Comparison of ENCODE assay signal across 13 cellular contexts in genomic region chr7:99396914-99397631, GRCh38. TPM values are rescaled to one million over a fixed set of nuclear protein-coding genes. Genes with fewer than 3 reads are reported as not detected.
DNase-seq lines count a peak whose midpoint lies in the region; ATAC-seq and TF ChIP-seq lines count a peak whose summit lies in the region.
"Had no signal": no experiment of that assay in that cellular context is flagged by ENCODE, and none has a peak within 500 bp of the region (broad histone marks: within the 10 kb centered on the region; RNA-seq: fewer than 3 reads in every experiment).

No MANE protein-coding gene starts in this region.

- no peak for TF ChIP-seq CTCF in natural killer cell (IDR thresholded peaks at IDR 0.05)

- H3K36me3 Mint-ChIP-seq in activated naive CD4-positive, alpha-beta T cell treated with anti-CD3 and anti-CD28 coated beads, Interleukin-2, amount 50 U/mL, for 72 hours = peaks cover 7 to 22% of the 10 kb centered on the region in 2 donors
- no peaks in the 10 kb centered on the region for H3K36me3 Mint-ChIP-seq in natural killer cell

- peaks cover 24 to 45% of the 10 kb centered on the region in 2 donors for H3K4me1 Mint-ChIP-seq in natural killer cell

- H3K27me3 Mint-ChIP-seq in natural killer cell (ENCODE audit: low read depth in 2 of 2) = no peaks in the 10 kb centered on the region
- H3K27me3 Mint-ChIP-seq: CD4-positive, alpha-beta memory T cell had no signal

- DNase-seq in DMS53 (lab: John Stamatoyannopoulos, UW) = peak; percentile 30
- DNase-seq in DMS53 treated with DMSO at 0.1 percent for 48 hours (lab: John Stamatoyannopoulos, UW; ENCODE audit: unreplicated experiment) = no peak
- DNase-seq in activated naive CD4-positive, alpha-beta T cell treated with anti-CD3 and anti-CD28 coated beads, Interleukin-2, amount 50 U/mL, for 72 hours (ENCODE audit: low spot score in 2 of 2) = no peak
- no peak for DNase-seq in natural killer cell
- no peak for DNase-seq in stimulated activated CD4-positive, alpha-beta T cell treated with anti-CD3 and anti-CD28 coated beads, Interleukin-12 subunit alpha, Interleukin-12 subunit beta, amount 100 ng/mL, for 4 hours
- no peak for DNase-seq in stimulated activated CD4-positive, alpha-beta T cell treated with anti-CD3 and anti-CD28 coated beads, Interleukin-2, amount 100 ng/mL, for 48 hours
- DNase-seq: CD4-positive, alpha-beta memory T cell; NCI-H1436; stimulated activated naive CD4-positive, alpha-beta T cell treated with Interleukin-2 at 50 U/mL for 16 hours; uterus had no signal

- ATAC-seq in activated naive CD4-positive, alpha-beta T cell treated with anti-CD3 and anti-CD28 coated beads, Interleukin-2, amount 50 U/mL, for 72 hours = no peak
- ATAC-seq in natural killer cell (no peak), HG03095 (IDR thresholded peaks at IDR 0.05; ENCODE audit: unreplicated experiment) (no peak)
- ATAC-seq: activated CD4-positive, CD25-positive, alpha-beta regulatory T cell treated with anti-CD3 and anti-CD28 coated beads, Interleukin-2, amount 50 U/mL, for 24 hours had no signal

- no peaks in the 10 kb centered on the region for H3K9me3 Mint-ChIP-seq in activated naive CD4-positive, alpha-beta T cell treated with anti-CD3 and anti-CD28 coated beads, Interleukin-2, amount 50 U/mL, for 72 hours
- no peaks in the 10 kb centered on the region for H3K9me3 Mint-ChIP-seq in natural killer cell

- no peak overlapping the region for H3K4me3 Mint-ChIP-seq in natural killer cell

- intact Hi-C loops in natural killer cell (cut with micrococcal nuclease) = no loop called here

- peak; percentile 16 for TF ChIP-seq POLR2A in GM19099 (IDR thresholded peaks at IDR 0.05; ENCODE audit: extremely low read depth, insufficient read length, low read depth)

- H3K27ac Mint-ChIP-seq in activated naive CD4-positive, alpha-beta T cell treated with anti-CD3 and anti-CD28 coated beads, Interleukin-2, amount 50 U/mL, for 72 hours = peak overlapping the region; percentile 79 to 83
- H3K27ac Mint-ChIP-seq in natural killer cell = peak overlapping the region; percentile 76 to 85

RNA-seq across cellular contexts. Expression of gene PDAP1, which starts 11.3 kb away (rescaled TPM):
- total RNA-seq in activated naive CD4-positive, alpha-beta T cell treated with anti-CD3 and anti-CD28 coated beads, Interleukin-2, amount 50 U/mL, for 72 hours = 100 to 1,000 TPM; 101 to 148 TPM
- total RNA-seq in natural killer cell = 10 to 100 TPM; 55.3 to 60.6 (median 59.3) TPM

RNA-seq across cellular contexts. Expression of gene BUD31, which starts 11.7 kb away (rescaled TPM):
- 100 to 1,000 TPM; 131 to 135 TPM for total RNA-seq in activated naive CD4-positive, alpha-beta T cell treated with anti-CD3 and anti-CD28 coated beads, Interleukin-2, amount 50 U/mL, for 72 hours
- 100 to 1,000 TPM; 145 to 190 (median 187) TPM for total RNA-seq in natural killer cell

RNA-seq across cellular contexts. Expression of gene ARPC1B, which starts 22.5 kb away (rescaled TPM):
- total RNA-seq in activated naive CD4-positive, alpha-beta T cell treated with anti-CD3 and anti-CD28 coated beads, Interleukin-2, amount 50 U/mL, for 72 hours = 100 to 1,000 TPM; 254 to 333 TPM
- total RNA-seq in natural killer cell = 100 to 1,000 TPM; 161 to 184 (median 179) TPM

RNA-seq across cellular contexts. Expression of gene PTCD1, which starts 41.5 kb away (rescaled TPM):
- total RNA-seq in activated naive CD4-positive, alpha-beta T cell treated with anti-CD3 and anti-CD28 coated beads, Interleukin-2, amount 50 U/mL, for 72 hours = 1 to 10 TPM; 4.4 to 4.5 TPM
- 1 to 10 TPM; 5.3 to 6.6 (median 6.4) TPM for total RNA-seq in natural killer cell

RNA-seq across cellular contexts. Expression of gene CPSF4, which starts 41.7 kb away (rescaled TPM):
- 10 to 100 TPM; 47.5 to 62.1 TPM for total RNA-seq in activated naive CD4-positive, alpha-beta T cell treated with anti-CD3 and anti-CD28 coated beads, Interleukin-2, amount 50 U/mL, for 72 hours
- total RNA-seq in natural killer cell = 10 to 100 TPM; 54.0 to 61.6 (median 54.8) TPM
